In genomic region chr10:11787846-11788245, GRCh38 we compare ENCODE assay signal across 1 cellular context.
TF ChIP-seq lines count a peak whose summit lies in the region.

No MANE protein-coding gene starts in this region.

TF ChIP-seq in HepG2, 621 proteins besides CTCF, POLR2A, EP300 and RAD21:
- TF ChIP-seq SMC3 (IDR thresholded peaks at IDR 0.05; ENCODE audit: low read length) (no peak), TEAD3 (CRISPR knock-in tag; optimal IDR thresholded peaks at IDR 0.05; ENCODE audit: borderline replicate concordance) (no peak), ZNF687 (CRISPR knock-in tag; IDR thresholded peaks at IDR 0.05) (peak; percentile 15; the same call in 1 of the 2 replicates)
TF ChIP-seq in HepG2: peak in this region for 1.
